16 cellular contexts compared by ENCODE assay signal in the genomic region with DNA sequence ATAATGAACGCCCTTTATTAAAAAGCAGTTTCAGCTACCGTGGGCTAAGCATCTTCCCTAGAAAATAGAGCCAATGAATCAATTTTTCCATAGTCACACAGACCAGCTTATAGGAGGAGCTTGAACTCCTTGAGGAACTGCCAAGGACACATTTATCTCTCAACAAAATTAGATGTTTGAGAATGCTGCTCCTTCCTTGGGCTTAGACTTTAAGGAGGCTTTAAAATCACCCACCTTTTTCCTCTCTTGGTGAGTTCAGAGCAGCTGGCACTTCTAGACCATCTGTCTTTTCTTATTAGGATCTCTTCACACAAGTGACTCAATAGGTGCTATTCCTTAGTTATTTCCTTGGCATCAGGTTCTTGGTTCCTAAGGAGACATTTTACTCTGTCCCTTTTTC.
DNase-seq lines count a peak whose midpoint lies in the region; TF ChIP-seq lines count a peak whose summit lies in the region.
"Had no signal": no experiment of that assay in that cellular context is flagged by ENCODE, and none has a peak within 500 bp of the region (broad histone marks: within the 10 kb centered on the region; RNA-seq: fewer than 3 reads in every experiment).

No MANE protein-coding gene starts in this region.

- no peak overlapping the region for H3K27ac Mint-ChIP-seq in progenitor cell of endocrine pancreas
- H3K27ac Mint-ChIP-seq: IgD-negative memory B cell had no signal

- H3K4me1 ChIP-seq in A673 (ENCODE audit: insufficient read depth, low read length, poor library complexity, severe bottlenecking), result no peaks in the 10 kb centered on the region
- H3K4me1 ChIP-seq: BLaER1 treated with 17β-estradiol and CSF1 and Interleukin-3, amounts not matched to agents 10 nM and 100 nM had no signal

- H3K4me3 ChIP-seq in A673 (ENCODE audit: low read depth, low read length, poor library complexity, severe bottlenecking), result no peak overlapping the region
- H3K4me3 ChIP-seq: BLaER1 treated with 17β-estradiol and CSF1 and Interleukin-3, amounts not matched to agents 10 nM and 100 nM; GM23248 had no signal

- DNase-seq in DMS 273 (lab: John Stamatoyannopoulos, UW; ENCODE audit: unreplicated experiment), result peak; percentile 52
- peak; percentile 83 to 99 for DNase-seq in NCI-H524 (lab: John Stamatoyannopoulos, UW)
- peak; percentile 35 for DNase-seq in cerebellar cortex (ENCODE audit: low spot score)
- DNase-seq in superior temporal gyrus (ENCODE audit: extremely low spot score), result peak; percentile 56
- no peak for DNase-seq in A673 (ENCODE audit: low spot score)
- no peak for DNase-seq in progenitor cell of endocrine pancreas (ENCODE audit: low spot score, unreplicated experiment)
- DNase-seq in RKO (ENCODE audit: low spot score), result no peak
- DNase-seq: 8988T; ACHN; CD4-positive, CD25-positive, alpha-beta regulatory T cell; DND-41; GF-D8; GM23248; KG1 had no signal

- no peak overlapping the region for H3K27ac ChIP-seq in A673 (ENCODE audit: low read depth, low read length, poor library complexity, severe bottlenecking)
- H3K27ac ChIP-seq: BLaER1 treated with 17β-estradiol and CSF1 and Interleukin-3, amounts not matched to agents 10 nM and 100 nM; GM23248 had no signal

- no peaks in the 10 kb centered on the region for H3K4me1 Mint-ChIP-seq in progenitor cell of endocrine pancreas (ENCODE audit: low read depth)
- H3K4me1 Mint-ChIP-seq: CD4-positive, CD25-positive, alpha-beta regulatory T cell had no signal

- POLR2A ChIA-PET in A673 (lab: Charles Lee; ENCODE audit: low non-redundant PET), result no interaction called here

- no peaks in the 10 kb centered on the region for H3K36me3 ChIP-seq in A673 (ENCODE audit: insufficient read depth, low read length, poor library complexity, severe bottlenecking)
- H3K36me3 ChIP-seq: BLaER1 treated with 17β-estradiol and CSF1 and Interleukin-3, amounts not matched to agents 10 nM and 100 nM had no signal

- BruUV-seq in A673 (replicated peaks; lab: Mats Ljungman, UMichigan), result no TSS peak

- H3K9me3 Mint-ChIP-seq in progenitor cell of endocrine pancreas (ENCODE audit: low read depth), result no peaks in the 10 kb centered on the region

- intact Hi-C loops in A673 (cut with micrococcal nuclease; ENCODE audit: unreplicated experiment), result no loop called here

- H3K27me3 Mint-ChIP-seq in progenitor cell of endocrine pancreas, result no peaks in the 10 kb centered on the region
- H3K27me3 Mint-ChIP-seq: CD4-positive, CD25-positive, alpha-beta regulatory T cell; IgD-negative memory B cell had no signal

- no peaks in the 10 kb centered on the region for H3K27me3 ChIP-seq in A673 (replicated peaks; ENCODE audit: insufficient read depth, low read depth, low read length, poor library complexity)
- H3K27me3 ChIP-seq: BLaER1 treated with 17β-estradiol and CSF1 and Interleukin-3, amounts not matched to agents 10 nM and 100 nM had no signal

- H3K36me3 Mint-ChIP-seq in progenitor cell of endocrine pancreas (ENCODE audit: insufficient read depth), result no peaks in the 10 kb centered on the region
- H3K36me3 Mint-ChIP-seq: CD4-positive, CD25-positive, alpha-beta regulatory T cell; IgD-negative memory B cell had no signal

- CTCF ChIA-PET in A673 (lab: Charles Lee), result no interaction called here

- no peak overlapping the region for H3K4me3 Mint-ChIP-seq in progenitor cell of endocrine pancreas (ENCODE audit: low read depth)
- H3K4me3 Mint-ChIP-seq: CD4-positive, CD25-positive, alpha-beta regulatory T cell; IgD-negative memory B cell had no signal

- H3K9me3 ChIP-seq in A673 (ENCODE audit: low read depth, low read length, poor library complexity, severe bottlenecking), result no peaks in the 10 kb centered on the region
- H3K9me3 ChIP-seq: BLaER1 treated with 17β-estradiol and CSF1 and Interleukin-3, amounts not matched to agents 10 nM and 100 nM had no signal

- TF ChIP-seq CTCF in A673 (conservative IDR thresholded peaks at IDR 0.05; ENCODE audit: low read depth, low read length) (no peak), progenitor cell of endocrine pancreas (IDR thresholded peaks at IDR 0.05; ENCODE audit: unreplicated experiment) (no peak)

Comparison
In these comparisons a context has a peak if more than half of its experiments do, and no peak if none do; other contexts are left out.
1. DNase-seq: peak in DMS 273 (single experiment), NCI-H524 (2 of 2), cerebellar cortex (single experiment) and superior temporal gyrus (single experiment); none in A673 (single experiment), progenitor cell of endocrine pancreas (single experiment) and RKO (single experiment).